1 cellular context compared by ENCODE assay signal in the genomic region with DNA sequence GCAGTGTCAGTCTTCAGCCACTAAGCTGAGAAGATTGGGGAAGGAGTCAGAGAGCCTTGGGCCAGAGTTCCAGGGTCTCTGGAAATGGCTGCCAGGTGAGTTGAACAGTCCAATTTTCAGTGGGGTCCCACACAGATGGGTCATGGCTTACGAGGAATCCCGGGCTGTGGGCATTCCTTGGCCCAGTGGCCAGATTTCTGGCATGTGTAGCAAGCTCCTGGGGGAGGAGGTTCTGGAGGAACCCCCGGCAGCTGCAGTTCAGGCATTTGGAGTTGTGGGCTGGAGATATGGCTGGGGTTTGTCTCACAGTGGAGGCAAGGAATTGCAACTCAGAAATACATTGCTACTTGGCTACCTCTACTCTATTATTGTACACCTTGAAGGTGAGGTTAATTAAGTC. TPM values are rescaled to one million over a fixed set of nuclear protein-coding genes. Genes with fewer than 3 reads are reported as not detected.
"Had no signal": no experiment of that assay in that cellular context is flagged by ENCODE, and none has a peak within 500 bp of the region (broad histone marks: within the 10 kb centered on the region; RNA-seq: fewer than 3 reads in every experiment).

No MANE protein-coding gene starts in this region.

RNA-seq across cellular contexts. Expression of gene FAR2, which starts 10.8 kb away (rescaled TPM):
- total RNA-seq: G401 had no signal
